ENCODE assay signal across 10 cellular contexts in the genomic region with DNA sequence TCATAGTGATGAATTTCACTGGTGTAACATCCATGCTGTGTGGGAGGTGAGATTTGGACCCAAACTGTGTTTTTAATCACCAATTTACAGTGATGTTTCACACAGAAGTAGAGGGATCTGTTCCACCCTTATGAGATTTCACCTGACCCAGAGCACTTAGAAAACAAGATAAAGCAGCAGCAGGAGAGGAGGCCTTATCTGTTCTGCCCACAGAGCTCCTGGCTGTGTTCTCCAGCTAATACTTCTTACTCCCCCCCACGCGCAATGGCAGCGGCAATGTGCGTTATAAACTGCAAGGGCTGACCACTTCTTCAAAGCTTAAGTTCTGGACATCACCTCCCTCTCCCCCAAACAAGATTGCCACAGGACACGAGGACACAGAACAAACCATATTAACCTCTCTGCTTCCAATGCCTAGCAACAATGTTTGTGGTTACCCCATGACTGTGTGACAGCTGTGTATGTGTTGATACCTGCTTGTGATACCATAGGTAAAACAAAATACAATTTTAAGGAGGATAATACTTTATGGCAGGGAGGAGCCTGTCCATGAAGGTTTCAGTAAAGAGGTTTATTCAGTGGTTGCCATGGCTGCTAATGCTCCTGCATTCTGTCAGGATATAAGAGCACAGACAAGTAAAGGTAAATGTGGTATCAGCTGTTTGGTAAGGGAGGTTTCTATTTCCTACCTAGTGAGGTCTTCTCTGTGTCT.
DNase-seq lines count a peak whose midpoint lies in the region; TF ChIP-seq lines count a peak whose summit lies in the region.
"Had no signal": no experiment of that assay in that cellular context is flagged by ENCODE, and none has a peak within 500 bp of the region (broad histone marks: within the 10 kb centered on the region; RNA-seq: fewer than 3 reads in every experiment).

No MANE protein-coding gene starts in this region.

- CTCF ChIA-PET in Caco-2 (lab: Charles Lee) = no interaction called here

- H2BK5ac ChIP-seq in mesenchymal stem cell (ENCODE audit: low read depth, low read length, poor library complexity, severe bottlenecking) = no peak overlapping the region
- no peak overlapping the region for H2BK5ac ChIP-seq in neuronal stem cell (ENCODE audit: low read length)

- POLR2A ChIA-PET in Caco-2 (lab: Charles Lee) = interaction anchor here (0.7 kb wide), 2 partner anchors 49 to 65 kb away, joined by 3 read pairs; no protein-coding TSS in a partner anchor

- H3K4ac ChIP-seq in mesenchymal stem cell (ENCODE audit: low read depth in 1 of 2, low read length in 2 of 2) (no peak overlapping the region), neuronal stem cell (ENCODE audit: low read length) (no peak overlapping the region)

- H2AK5ac ChIP-seq in mesenchymal stem cell (ENCODE audit: low read length, severe bottlenecking) = peak overlapping the region; percentile 17
- no peak overlapping the region for H2AK5ac ChIP-seq in neuronal stem cell (ENCODE audit: low read depth, low read length)

- H2BK120ac ChIP-seq in mesenchymal stem cell (ENCODE audit: low read depth, low read length) (no peak overlapping the region), neuronal stem cell (ENCODE audit: low read depth, low read length) (no peak overlapping the region)

- H3K27me3 ChIP-seq in Caco-2 (replicated peaks; ENCODE audit: control insufficient read depth, insufficient read depth, low read length) (no peaks in the 10 kb centered on the region), WERI-Rb-1 (ENCODE audit: insufficient read depth, low read depth, severe bottlenecking) (no peaks in the 10 kb centered on the region), mesenchymal stem cell (ENCODE audit: control insufficient read depth in 1 of 2, insufficient read depth in 1 of 2, low read length in 2 of 2) (peaks cover 0 to 11% of the 10 kb centered on the region in 2 experiments), neuronal stem cell (ENCODE audit: control insufficient read depth in 3 of 3, insufficient read depth in 3 of 3, low read depth in 1 of 3, low read length in 3 of 3) (peaks cover 0 to 2% (median 0%) of the 10 kb centered on the region in 3 experiments)

- H4K91ac ChIP-seq in mesenchymal stem cell (ENCODE audit: low read length) (no peak overlapping the region), neuronal stem cell (ENCODE audit: low read depth, low read length, poor library complexity) (no peak overlapping the region)

- no TSS peak for BruUV-seq in Caco-2 (replicated peaks; lab: Mats Ljungman, UMichigan)

- H3K4me1 Mint-ChIP-seq in Caco-2 (ENCODE audit: low read depth, unreplicated experiment) = peaks cover 13% of the 10 kb centered on the region

- 52% methylated on average over 4 of the region's 5 CpGs for WGBS in mesenchymal stem cell
- WGBS in neuronal stem cell (ENCODE audit: extremely low coverage in 2 of 2, insufficient read length in 2 of 2, insufficient replicate concordance in 1 of 2), 2 donors = no CpG with 5 or more reads among the region's 5 CpGs

- H3K4me2 ChIP-seq in mesenchymal stem cell (ENCODE audit: low read length, poor library complexity, severe bottlenecking) (no peak overlapping the region), neuronal stem cell (ENCODE audit: insufficient read depth, low read length, poor library complexity, severe bottlenecking) (no peak overlapping the region)

- H3K27ac ChIP-seq in WERI-Rb-1 = peak overlapping the region; percentile 72
- no peak overlapping the region for H3K27ac ChIP-seq in mesenchymal stem cell (ENCODE audit: low read length, poor library complexity, severe bottlenecking)
- no peak overlapping the region for H3K27ac ChIP-seq in neuronal stem cell (replicated peaks; ENCODE audit: low read length)

- H3K27ac Mint-ChIP-seq in Caco-2 (ENCODE audit: unreplicated experiment) = no peak overlapping the region
- H3K27ac Mint-ChIP-seq: activated B cell treated with CpG ODN at 0.5 μM for 24 hours; activated naive CD4-positive, alpha-beta T cell treated with anti-CD3 and anti-CD28 coated beads for 36 hours had no signal

- peaks cover 39% of the 10 kb centered on the region for H3K4me1 ChIP-seq in Caco-2
- peaks cover 2% of the 10 kb centered on the region for H3K4me1 ChIP-seq in mesenchymal stem cell (ENCODE audit: control insufficient read depth, insufficient read depth, low read depth, low read length)
- peaks cover 16 to 37% of the 10 kb centered on the region in 2 donors for H3K4me1 ChIP-seq in neuronal stem cell (ENCODE audit: control insufficient read depth in 2 of 2, insufficient read depth in 1 of 2, low read depth in 1 of 2, low read length in 2 of 2)

- H3K4me3 ChIP-seq in Caco-2 (ENCODE audit: low read depth, low read length) (no peak overlapping the region), WERI-Rb-1 (ENCODE audit: low read depth, low read length) (peak overlapping the region; percentile 86), mesenchymal stem cell (ENCODE audit: insufficient read depth in 1 of 2, low read depth in 1 of 2, low read length in 2 of 2) (no peak overlapping the region), neuronal stem cell (ENCODE audit: low read length in 2 of 2) (no peak overlapping the region)

- H3K4me3 Mint-ChIP-seq in Caco-2 (ENCODE audit: unreplicated experiment) = peak overlapping the region; percentile 78

- no peak overlapping the region for H3K14ac ChIP-seq in mesenchymal stem cell (ENCODE audit: low read length in 2 of 2)
- H3K14ac ChIP-seq in neuronal stem cell (ENCODE audit: low read length) = no peak overlapping the region

- H3K9me3 Mint-ChIP-seq in Caco-2 (ENCODE audit: unreplicated experiment) = no peaks in the 10 kb centered on the region
- H3K9me3 Mint-ChIP-seq: activated B cell treated with CpG ODN at 0.5 μM for 24 hours; activated naive CD4-positive, alpha-beta T cell treated with anti-CD3 and anti-CD28 coated beads for 36 hours had no signal

- TF ChIP-seq CTCF in Caco-2 (IDR thresholded peaks at IDR 0.05; ENCODE audit: insufficient read depth in 1 of 2, low read depth in 1 of 2, low read length in 1 of 2, severe bottlenecking in 1 of 2, unreplicated experiment in 1 of 2) (no peak), WERI-Rb-1 (IDR thresholded peaks at IDR 0.05; ENCODE audit: low read depth, low read length) (no peak)

- intact Hi-C loops in Caco-2 (cut with micrococcal nuclease; ENCODE audit: unreplicated experiment) = no loop called here

- H3K9ac ChIP-seq in mesenchymal stem cell (ENCODE audit: low read length) (no peak overlapping the region), neuronal stem cell (ENCODE audit: low read depth, low read length, poor library complexity) (no peak overlapping the region)

- H2AFZ ChIP-seq in mesenchymal stem cell (ENCODE audit: low read depth, low read length) (no peak overlapping the region), neuronal stem cell (ENCODE audit: low read length) (no peak overlapping the region)

- H3K27me3 Mint-ChIP-seq in Caco-2 (ENCODE audit: insufficient read depth, unreplicated experiment) = no peaks in the 10 kb centered on the region

- peak overlapping the region in 1 of 2 experiments; percentile 32 for H3K23ac ChIP-seq in mesenchymal stem cell (ENCODE audit: low read length in 2 of 2)
- H3K23ac ChIP-seq in neuronal stem cell (ENCODE audit: low read depth, low read length, poor library complexity) = no peak overlapping the region

- no peak overlapping the region for H3K18ac ChIP-seq in mesenchymal stem cell (ENCODE audit: low read depth in 1 of 2, low read length in 2 of 2)
- no peak overlapping the region for H3K18ac ChIP-seq in neuronal stem cell (ENCODE audit: low read length)

- DNase-seq in Caco-2 (no peak), NCI-H1417 treated with DMSO at 0.1 percent for 48 hours (lab: John Stamatoyannopoulos, UW) (peak; percentile 59), WERI-Rb-1 (peak; percentile 70), mesenchymal stem cell (peak; percentile 18), GM03348 (ENCODE audit: low spot score) (no peak), neuronal stem cell (ENCODE audit: low spot score) (no peak), NCI-H1694 treated with DMSO at 0.1 percent for 48 hours (lab: John Stamatoyannopoulos, UW) (no peak)
- DNase-seq in activated CD4-positive, CD25-positive, alpha-beta regulatory T cell treated with anti-CD3 and anti-CD28 coated beads, Interleukin-2, amount 50 U/mL, for 72 hours = no peak
- DNase-seq: activated B cell treated with CpG ODN at 0.5 μM for 24 hours; activated naive CD4-positive, alpha-beta T cell treated with anti-CD3 and anti-CD28 coated beads for 36 hours had no signal

- H4K8ac ChIP-seq in mesenchymal stem cell (ENCODE audit: low read length) = no peak overlapping the region
- no peak overlapping the region for H4K8ac ChIP-seq in neuronal stem cell (ENCODE audit: low read depth, low read length)

- no peak overlapping the region for H2BK15ac ChIP-seq in mesenchymal stem cell (ENCODE audit: low read depth, poor library complexity, severe bottlenecking)
- H2BK15ac ChIP-seq in neuronal stem cell (ENCODE audit: low read length) = no peak overlapping the region

- H3K79me1 ChIP-seq in mesenchymal stem cell (replicated peaks; ENCODE audit: low read length, poor library complexity, severe bottlenecking) (peaks cover 4% of the 10 kb centered on the region), neuronal stem cell (ENCODE audit: low read depth, low read length) (peaks cover 3% of the 10 kb centered on the region)

- no peaks in the 10 kb centered on the region for H3K9me3 ChIP-seq in Caco-2
- H3K9me3 ChIP-seq in WERI-Rb-1 (ENCODE audit: severe bottlenecking) = no peaks in the 10 kb centered on the region
- no peaks in the 10 kb centered on the region for H3K9me3 ChIP-seq in mesenchymal stem cell (ENCODE audit: control insufficient read depth, low read length)
- no peaks in the 10 kb centered on the region for H3K9me3 ChIP-seq in neuronal stem cell (replicated peaks in 1 of 2; ENCODE audit: control insufficient read depth in 2 of 2, insufficient read depth in 1 of 2, low read depth in 1 of 2, low read length in 2 of 2)

- H3K36me3 ChIP-seq in Caco-2 (ENCODE audit: control insufficient read depth, insufficient read depth, low read length) = no peaks in the 10 kb centered on the region
- no peaks in the 10 kb centered on the region for H3K36me3 ChIP-seq in WERI-Rb-1
- H3K36me3 ChIP-seq in mesenchymal stem cell (ENCODE audit: control insufficient read depth in 1 of 2, insufficient read depth in 2 of 2, low read depth in 1 of 2, low read length in 2 of 2) = no peaks in the 10 kb centered on the region
- H3K36me3 ChIP-seq in neuronal stem cell (replicated peaks in 1 of 2; ENCODE audit: control insufficient read depth in 2 of 2, insufficient read depth in 2 of 2, low read length in 2 of 2) = peaks cover 2 to 11% of the 10 kb centered on the region in 2 donors

- H2BK12ac ChIP-seq in mesenchymal stem cell (ENCODE audit: low read length in 2 of 2) = no peak overlapping the region
- no peak overlapping the region for H2BK12ac ChIP-seq in neuronal stem cell (ENCODE audit: low read length)

- H3K36me3 Mint-ChIP-seq in Caco-2 (ENCODE audit: insufficient read depth, unreplicated experiment) = peaks cover 12% of the 10 kb centered on the region

Comparison
In these comparisons a context has a peak if more than half of its experiments do, and no peak if none do; other contexts are left out.
1. DNase-seq: peak in NCI-H1417 treated with DMSO at 0.1 percent for 48 hours (single experiment), WERI-Rb-1 (single experiment) and mesenchymal stem cell (single experiment); none in Caco-2 (0 of 2), GM03348 (single experiment), activated CD4-positive, CD25-positive, alpha-beta regulatory T cell treated with anti-CD3 and anti-CD28 coated beads, Interleukin-2, amount 50 U/mL, for 72 hours (single experiment), neuronal stem cell (single experiment) and NCI-H1694 treated with DMSO at 0.1 percent for 48 hours (single experiment).